14 cellular contexts compared by ENCODE assay signal in the genomic region with DNA sequence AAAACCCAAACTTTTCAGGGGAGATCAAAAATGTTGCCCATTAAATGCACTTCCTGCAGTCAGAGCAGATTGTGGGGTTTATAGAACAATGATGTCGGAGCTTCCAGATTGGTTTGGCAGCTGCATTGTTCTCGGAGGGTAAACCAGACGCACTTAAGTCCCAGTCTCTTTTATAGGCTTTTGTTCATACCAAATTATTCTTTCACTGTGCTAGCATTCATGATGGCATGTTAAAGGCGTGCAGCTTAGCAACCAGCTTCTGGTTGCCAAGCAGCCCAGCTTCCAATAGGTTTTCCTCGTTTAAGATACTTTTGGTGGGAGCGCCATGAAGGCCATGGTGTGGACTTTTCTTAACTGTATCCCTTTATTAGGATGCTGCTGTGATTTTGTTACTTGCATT. TPM values are rescaled to one million over a fixed set of nuclear protein-coding genes. Genes with fewer than 3 reads are reported as not detected.
A peak's percentile ranks its signal among the peaks of the same experiment; 100 is the strongest.
DNase-seq lines count a peak whose midpoint lies in the region; ATAC-seq and TF ChIP-seq lines count a peak whose summit lies in the region.
"Had no signal": no experiment of that assay in that cellular context is flagged by ENCODE, and none has a peak within 500 bp of the region (broad histone marks: within the 10 kb centered on the region; RNA-seq: fewer than 3 reads in every experiment).

No MANE protein-coding gene starts in this region.

- no peak for TF ChIP-seq POLR2A in erythroblast (IDR thresholded peaks at IDR 0.05; ENCODE audit: low read length)

- peak; percentile 41 for DNase-seq in DMS 273 (lab: John Stamatoyannopoulos, UW; ENCODE audit: unreplicated experiment)
- no peak for DNase-seq in DMS 273 treated with DMSO at 0.1 percent for 48 hours (lab: John Stamatoyannopoulos, UW)
- DNase-seq in NCI-H345 treated with DMSO at 0.1 percent for 48 hours (lab: John Stamatoyannopoulos, UW; ENCODE audit: unreplicated experiment), result peak; percentile 95
- DNase-seq in endothelial cell (ENCODE audit: low spot score), result no peak
- peak; percentile 41 for DNase-seq in retinal pigment epithelial cell (ENCODE audit: low read depth)
- DNase-seq in stimulated activated effector memory CD8-positive, alpha-beta T cell treated with anti-CD3 and anti-CD28 coated beads, Interleukin-12 subunit alpha, Interleukin-12 subunit beta, amount 100 ng/mL, for 72 hours (ENCODE audit: low spot score in 2 of 2), result no peak
- DNase-seq in erythroblast (lab: John Stamatoyannopoulos, UW), result no peak
- DNase-seq: activated CD8-positive, alpha-beta T cell treated with anti-CD3 and anti-CD28 coated beads for 36 hours; activated gamma-delta T cell treated with Interleukin-2 at 50 U/mL for 16 hours; left ventricle myocardium inferior; occipital lobe had no signal

- no peak for ATAC-seq in stimulated activated effector memory CD8-positive, alpha-beta T cell treated with anti-CD3 and anti-CD28 coated beads, Interleukin-12 subunit alpha, Interleukin-12 subunit beta, amount 100 ng/mL, for 72 hours
- ATAC-seq in HG02885 (IDR thresholded peaks at IDR 0.05; ENCODE audit: poor library complexity, unreplicated experiment), result no peak
- ATAC-seq: activated CD8-positive, alpha-beta T cell treated with anti-CD3 and anti-CD28 coated beads for 36 hours had no signal

- no peaks in the 10 kb centered on the region for H3K9me3 Mint-ChIP-seq in endothelial cell (ENCODE audit: unreplicated experiment)
- no peaks in the 10 kb centered on the region for H3K9me3 Mint-ChIP-seq in stimulated activated effector memory CD8-positive, alpha-beta T cell treated with anti-CD3 and anti-CD28 coated beads, Interleukin-12 subunit alpha, Interleukin-12 subunit beta, amount 100 ng/mL, for 72 hours
- H3K9me3 Mint-ChIP-seq: activated CD8-positive, alpha-beta T cell treated with anti-CD3 and anti-CD28 coated beads for 36 hours had no signal

- H3K4me3 ChIP-seq in retinal pigment epithelial cell (ENCODE audit: low read length), result no peak overlapping the region
- H3K4me3 ChIP-seq: breast epithelium, left ventricle myocardium inferior, thoracic aorta had no signal

- no peaks in the 10 kb centered on the region for H3K36me3 Mint-ChIP-seq in endothelial cell (ENCODE audit: low read depth, unreplicated experiment)
- H3K36me3 Mint-ChIP-seq in stimulated activated effector memory CD8-positive, alpha-beta T cell treated with anti-CD3 and anti-CD28 coated beads, Interleukin-12 subunit alpha, Interleukin-12 subunit beta, amount 100 ng/mL, for 72 hours, result no peaks in the 10 kb centered on the region

- H3K4me1 Mint-ChIP-seq in endothelial cell (ENCODE audit: unreplicated experiment), result no peaks in the 10 kb centered on the region
- H3K4me1 Mint-ChIP-seq in stimulated activated effector memory CD8-positive, alpha-beta T cell treated with anti-CD3 and anti-CD28 coated beads, Interleukin-12 subunit alpha, Interleukin-12 subunit beta, amount 100 ng/mL, for 72 hours, result no peaks in the 10 kb centered on the region

- no peak overlapping the region for H3K4me3 Mint-ChIP-seq in endothelial cell (ENCODE audit: unreplicated experiment)
- H3K4me3 Mint-ChIP-seq in stimulated activated effector memory CD8-positive, alpha-beta T cell treated with anti-CD3 and anti-CD28 coated beads, Interleukin-12 subunit alpha, Interleukin-12 subunit beta, amount 100 ng/mL, for 72 hours, result no peak overlapping the region
- H3K4me3 Mint-ChIP-seq: activated CD8-positive, alpha-beta T cell treated with anti-CD3 and anti-CD28 coated beads for 36 hours had no signal

- no peaks in the 10 kb centered on the region for H3K27me3 Mint-ChIP-seq in endothelial cell (ENCODE audit: unreplicated experiment)

- peak overlapping the region; percentile 26 for H3K27ac Mint-ChIP-seq in endothelial cell (ENCODE audit: unreplicated experiment)
- H3K27ac Mint-ChIP-seq in stimulated activated effector memory CD8-positive, alpha-beta T cell treated with anti-CD3 and anti-CD28 coated beads, Interleukin-12 subunit alpha, Interleukin-12 subunit beta, amount 100 ng/mL, for 72 hours, result no peak overlapping the region
- H3K27ac Mint-ChIP-seq: activated CD8-positive, alpha-beta T cell treated with anti-CD3 and anti-CD28 coated beads for 36 hours had no signal

- TF ChIP-seq CTCF in endothelial cell (IDR thresholded peaks at IDR 0.05; ENCODE audit: unreplicated experiment) (no peak), retinal pigment epithelial cell (conservative IDR thresholded peaks at IDR 0.05; ENCODE audit: low read depth, low read length) (no peak)

RNA-seq across cellular contexts. Expression of a gene that starts 40.9 kb away (rescaled TPM):
- total RNA-seq in endothelial cell (ENCODE audit: unreplicated experiment), result 6.4 TPM

Comparison
In these comparisons a context has a peak if more than half of its experiments do, and no peak if none do; other contexts are left out.
1. DNase-seq: peak in DMS 273 (single experiment), NCI-H345 treated with DMSO at 0.1 percent for 48 hours (single experiment) and retinal pigment epithelial cell (single experiment); none in DMS 273 treated with DMSO at 0.1 percent for 48 hours (single experiment), endothelial cell (single experiment), stimulated activated effector memory CD8-positive, alpha-beta T cell treated with anti-CD3 and anti-CD28 coated beads, Interleukin-12 subunit alpha, Interleukin-12 subunit beta, amount 100 ng/mL, for 72 hours (0 of 2) and erythroblast (0 of 2).